24 cellular contexts compared by ENCODE assay signal in genomic region chr1:4476394-4476793, GRCh38.
"Had no signal": no experiment of that assay in that cellular context is flagged by ENCODE, and none has a peak within 500 bp of the region (broad histone marks: within the 10 kb centered on the region; RNA-seq: fewer than 3 reads in every experiment).

No MANE protein-coding gene starts in this region.

- H3K36me3 ChIP-seq: colonic mucosa, esophagus muscularis mucosa, esophagus squamous epithelium, gastrocnemius medialis, gastroesophageal sphincter, heart left ventricle, heart right ventricle had no signal

- ATAC-seq: effector memory CD8-positive, alpha-beta T cell; esophagus mucosa; foreskin keratinocyte; gastrocnemius medialis; gastroesophageal sphincter; heart left ventricle; heart right ventricle had no signal

- DNase-seq: colonic mucosa; cortex of kidney; dermis blood vessel endothelial cell; dorsolateral prefrontal cortex; effector CD4-positive, alpha-beta T cell; effector CD8-positive, alpha-beta T cell; effector memory CD4-positive, alpha-beta T cell; effector memory CD8-positive, alpha-beta T cell; endodermal cell; erythroblast; esophagus squamous epithelium; foreskin fibroblast; foreskin keratinocyte; foreskin melanocyte; gastrocnemius medialis; glutamatergic neuron; head of caudate nucleus; heart left ventricle; heart right ventricle had no signal

- H3K27ac ChIP-seq: colonic mucosa, coronary artery, dorsolateral prefrontal cortex, epithelial cell of prostate, esophagus muscularis mucosa, esophagus squamous epithelium, foreskin keratinocyte, gastrocnemius medialis, gastroesophageal sphincter, heart left ventricle, heart right ventricle had no signal

- H3K4me1 ChIP-seq: colonic mucosa, esophagus muscularis mucosa, esophagus squamous epithelium, foreskin keratinocyte, gastrocnemius medialis, gastroesophageal sphincter, heart left ventricle, heart right ventricle had no signal

- H3K27me3 ChIP-seq: colonic mucosa, dorsolateral prefrontal cortex, foreskin keratinocyte, gastrocnemius medialis, heart left ventricle, heart right ventricle had no signal

- H3K9me3 ChIP-seq: colonic mucosa, gastrocnemius medialis had no signal

- H3K4me3 ChIP-seq: colonic mucosa, coronary artery, dorsolateral prefrontal cortex, esophagus muscularis mucosa, esophagus squamous epithelium, gastrocnemius medialis, gastroesophageal sphincter, heart left ventricle, heart right ventricle had no signal
